26 cellular contexts compared by ENCODE assay signal in genomic region chr3:41653575-41654239, GRCh38.
DNase-seq lines count a peak whose midpoint lies in the region; FAIRE-seq and TF ChIP-seq lines count a peak whose summit lies in the region.
"Had no signal": no experiment of that assay in that cellular context is flagged by ENCODE, and none has a peak within 500 bp of the region (broad histone marks: within the 10 kb centered on the region; RNA-seq: fewer than 3 reads in every experiment).

No MANE protein-coding gene starts in this region.

- H3K4me3 ChIP-seq in SJSA1 (no peak overlapping the region), endothelial cell of umbilical vein (replicated peaks in 1 of 3; ENCODE audit: insufficient read depth in 1 of 3, low read depth in 1 of 3, low read length in 3 of 3) (no peak overlapping the region)
- H3K4me3 ChIP-seq: adrenal gland, dorsolateral prefrontal cortex, gastrocnemius medialis, K562, suprapubic skin had no signal

- CTCF ChIA-PET in endothelial cell of umbilical vein (lab: Charles Lee) = no interaction called here

- TF ChIP-seq CTCF in endothelial cell of umbilical vein (IDR thresholded peaks at IDR 0.05; ENCODE audit: extremely low read depth in 1 of 2, insufficient read depth in 1 of 2, low read depth in 1 of 2, low read length in 2 of 2) = no peak
- TF ChIP-seq CTCF in nephron progenitor cell (IDR thresholded peaks at IDR 0.05) = no peak

- H3K27ac Mint-ChIP-seq in nephron progenitor cell = peak overlapping the region; percentile 67
- H3K27ac Mint-ChIP-seq: activated CD8-positive, alpha-beta T cell treated with anti-CD3 and anti-CD28 coated beads, Interleukin-2, amount 10 ng/mL, durations not matched to agents 7 days and 5 days; memory B cell; naive thymus-derived CD4-positive, alpha-beta T cell; stimulated activated memory B cell treated with anti-CD40 and anti-IgM and Interleukin-4, amounts not matched to agents 10 μg/mL and 1 μg/mL and 100 μg/mL, for 72 hours had no signal

- H3K4me3 Mint-ChIP-seq in nephron progenitor cell = no peak overlapping the region
- H3K4me3 Mint-ChIP-seq: activated CD8-positive, alpha-beta T cell treated with anti-CD3 and anti-CD28 coated beads, Interleukin-2, amount 10 ng/mL, durations not matched to agents 7 days and 5 days; memory B cell; naive thymus-derived CD4-positive, alpha-beta T cell; stimulated activated memory B cell treated with anti-CD40 and anti-IgM and Interleukin-4, amounts not matched to agents 10 μg/mL and 1 μg/mL and 100 μg/mL, for 72 hours had no signal

- intact Hi-C loops in endothelial cell of umbilical vein (cut with micrococcal nuclease) = no loop called here

- H3K9ac ChIP-seq in endothelial cell of umbilical vein (replicated peaks; ENCODE audit: extremely low read depth, insufficient read depth, low read length) = no peak overlapping the region
- H3K9ac ChIP-seq: parathyroid adenoma had no signal

- no peak for FAIRE-seq in endothelial cell of umbilical vein (lab: Jason Lieb, UNC)
- no peak for FAIRE-seq in frontal cortex (lab: Jason Lieb, UNC)
- FAIRE-seq: D721Med, G401.6, K562 had no signal

- H3K4me2 ChIP-seq in endothelial cell of umbilical vein (ENCODE audit: insufficient read depth, low read length) = no peak overlapping the region

- POLR2A ChIA-PET in endothelial cell of umbilical vein (lab: Charles Lee) = no interaction called here

- no peaks in the 10 kb centered on the region for H3K27me3 Mint-ChIP-seq in nephron progenitor cell (ENCODE audit: low read depth, poor library complexity)
- H3K27me3 Mint-ChIP-seq: memory B cell; naive thymus-derived CD4-positive, alpha-beta T cell; stimulated activated memory B cell treated with anti-CD40 and anti-IgM and Interleukin-4, amounts not matched to agents 10 μg/mL and 1 μg/mL and 100 μg/mL, for 72 hours had no signal

- H3K36me3 Mint-ChIP-seq in nephron progenitor cell (ENCODE audit: low read depth) = peaks cover 2% of the 10 kb centered on the region

- no peaks in the 10 kb centered on the region for H3K27me3 ChIP-seq in SJSA1 (replicated peaks)
- no peaks in the 10 kb centered on the region for H3K27me3 ChIP-seq in endothelial cell of umbilical vein (ENCODE audit: control insufficient read depth in 2 of 2, insufficient read depth in 2 of 2, low read length in 2 of 2)
- H3K27me3 ChIP-seq: adrenal gland, dorsolateral prefrontal cortex, gastrocnemius medialis, suprapubic skin had no signal

- H3K36me3 ChIP-seq in SJSA1 (no peaks in the 10 kb centered on the region), endothelial cell of umbilical vein (ENCODE audit: control insufficient read depth in 2 of 2, extremely low read depth in 1 of 2, insufficient read depth in 2 of 2, low read length in 2 of 2) (no peaks in the 10 kb centered on the region)
- H3K36me3 ChIP-seq: adrenal gland, gastrocnemius medialis, suprapubic skin had no signal

- no peaks in the 10 kb centered on the region for H3K79me2 ChIP-seq in endothelial cell of umbilical vein (ENCODE audit: control insufficient read depth, insufficient read depth, low read length)

- H4K20me1 ChIP-seq in endothelial cell of umbilical vein (replicated peaks; ENCODE audit: control insufficient read depth, extremely low read depth, insufficient read depth, low read length) = no peaks in the 10 kb centered on the region

- H3K9me3 Mint-ChIP-seq in nephron progenitor cell = peaks cover 7% of the 10 kb centered on the region
- H3K9me3 Mint-ChIP-seq: memory B cell; stimulated activated memory B cell treated with anti-CD40 and anti-IgM and Interleukin-4, amounts not matched to agents 10 μg/mL and 1 μg/mL and 100 μg/mL, for 72 hours had no signal

- no peak overlapping the region for H2AFZ ChIP-seq in endothelial cell of umbilical vein (ENCODE audit: low read depth, low read length)
- H2AFZ ChIP-seq: parathyroid adenoma had no signal

- BruUV-seq in endothelial cell of umbilical vein (replicated peaks; lab: Mats Ljungman, UMichigan) = no TSS peak

- DNase-seq in G401 (ENCODE audit: low spot score) (peak; percentile 5), SJSA1 (ENCODE audit: low read depth in 1 of 2, low spot score in 2 of 2) (peak in 1 of 2 experiments; percentile 7), endothelial cell of umbilical vein (ENCODE audit: low read depth, low spot score) (peak; percentile 12), nephron progenitor cell (no peak), frontal cortex (ENCODE audit: low spot score in 2 of 2) (no peak), anterior cingulate cortex (lab: John Stamatoyannopoulos, UW) (no peak), iPS-NIHi7 (ENCODE audit: extremely low spot score) (no peak)
- DNase-seq in stimulated activated CD4-positive, alpha-beta T cell treated with anti-CD3 and anti-CD28 coated beads, Interleukin-2, amount 100 ng/mL, for 48 hours = no peak
- DNase-seq: activated CD8-positive, alpha-beta T cell treated with anti-CD3 and anti-CD28 coated beads, Interleukin-2, amount 10 ng/mL, durations not matched to agents 7 days and 5 days; C1 segment of cervical spinal cord; caudate nucleus; dorsolateral prefrontal cortex; gastrocnemius medialis; naive thymus-derived CD4-positive, alpha-beta T cell; NCI-H1436; NCI-H524 treated with DMSO at 0.1 percent for 48 hours; stimulated activated CD4-positive, alpha-beta T cell treated with anti-CD3 and anti-CD28 coated beads, Interleukin-1b, Interleukin-23, amount 100 ng/mL, for 48 hours had no signal

- H3K9me1 ChIP-seq in endothelial cell of umbilical vein (replicated peaks; ENCODE audit: control insufficient read depth, extremely low read depth, insufficient read depth, low read length) = no peaks in the 10 kb centered on the region

- peaks cover 30% of the 10 kb centered on the region for H3K4me1 ChIP-seq in SJSA1 (replicated peaks)
- H3K4me1 ChIP-seq in endothelial cell of umbilical vein (ENCODE audit: control insufficient read depth, extremely low read depth, insufficient read depth, low read length) = no peaks in the 10 kb centered on the region
- H3K4me1 ChIP-seq: gastrocnemius medialis, suprapubic skin had no signal

- TF ChIP-seq POLR2A in endothelial cell of umbilical vein (IDR thresholded peaks at IDR 0.05; ENCODE audit: low read depth, low read length) = no peak

- H3K9me3 ChIP-seq in SJSA1 (replicated peaks) (no peaks in the 10 kb centered on the region), endothelial cell of umbilical vein (replicated peaks; ENCODE audit: control insufficient read depth, insufficient read depth, low read length) (no peaks in the 10 kb centered on the region)
- H3K9me3 ChIP-seq: adrenal gland, gastrocnemius medialis, suprapubic skin had no signal

- in situ Hi-C loops in G401 (cut with HindIII; ENCODE audit: low sequenced_read_pairs) = no loop called here

- dilution Hi-C loops in endothelial cell of umbilical vein (cut with MboI; ENCODE audit: extremely low pct_ligation_motif_present, low sequenced_read_pairs) = no loop called here

- peaks cover 17% of the 10 kb centered on the region for H3K4me1 Mint-ChIP-seq in nephron progenitor cell
- H3K4me1 Mint-ChIP-seq: memory B cell; stimulated activated memory B cell treated with anti-CD40 and anti-IgM and Interleukin-4, amounts not matched to agents 10 μg/mL and 1 μg/mL and 100 μg/mL, for 72 hours had no signal

- H3K27ac ChIP-seq in SJSA1 (peak overlapping the region; percentile 23), endothelial cell of umbilical vein (ENCODE audit: insufficient read depth, low read depth, low read length) (no peak overlapping the region)
- H3K27ac ChIP-seq: adrenal gland, dorsolateral prefrontal cortex, epithelial cell of prostate, gastrocnemius medialis, parathyroid adenoma, suprapubic skin had no signal

TF ChIP-seq in endothelial cell of umbilical vein, 7 proteins besides CTCF, POLR2A, EP300 and RAD21:
- TF ChIP-seq FOS (IDR thresholded peaks at IDR 0.05; ENCODE audit: borderline replicate concordance, insufficient read depth, low read length) = no peak
- no peak for TF ChIP-seq JUN (IDR thresholded peaks at IDR 0.05; ENCODE audit: borderline replicate concordance, insufficient read depth, insufficient read length, low read depth)
- TF ChIP-seq EZH2 (IDR thresholded peaks at IDR 0.05; ENCODE audit: borderline replicate concordance, low read depth, low read length, severe bottlenecking) = no peak
- no peak for TF ChIP-seq MYC (IDR thresholded peaks at IDR 0.05; ENCODE audit: low read depth, low read length)
- TF ChIP-seq MAX (IDR thresholded peaks at IDR 0.05; ENCODE audit: insufficient read depth, insufficient read length) = no peak

Comparison
In these comparisons a context has a peak if more than half of its experiments do, and no peak if none do; other contexts are left out.
1. DNase-seq: peak in G401 (single experiment) and endothelial cell of umbilical vein (single experiment); none in nephron progenitor cell (single experiment), stimulated activated CD4-positive, alpha-beta T cell treated with anti-CD3 and anti-CD28 coated beads, Interleukin-2, amount 100 ng/mL, for 48 hours (0 of 2), frontal cortex (0 of 2), anterior cingulate cortex (0 of 58) and iPS-NIHi7 (single experiment).